ENCODE assay signal across 16 cellular contexts in the genomic region with DNA sequence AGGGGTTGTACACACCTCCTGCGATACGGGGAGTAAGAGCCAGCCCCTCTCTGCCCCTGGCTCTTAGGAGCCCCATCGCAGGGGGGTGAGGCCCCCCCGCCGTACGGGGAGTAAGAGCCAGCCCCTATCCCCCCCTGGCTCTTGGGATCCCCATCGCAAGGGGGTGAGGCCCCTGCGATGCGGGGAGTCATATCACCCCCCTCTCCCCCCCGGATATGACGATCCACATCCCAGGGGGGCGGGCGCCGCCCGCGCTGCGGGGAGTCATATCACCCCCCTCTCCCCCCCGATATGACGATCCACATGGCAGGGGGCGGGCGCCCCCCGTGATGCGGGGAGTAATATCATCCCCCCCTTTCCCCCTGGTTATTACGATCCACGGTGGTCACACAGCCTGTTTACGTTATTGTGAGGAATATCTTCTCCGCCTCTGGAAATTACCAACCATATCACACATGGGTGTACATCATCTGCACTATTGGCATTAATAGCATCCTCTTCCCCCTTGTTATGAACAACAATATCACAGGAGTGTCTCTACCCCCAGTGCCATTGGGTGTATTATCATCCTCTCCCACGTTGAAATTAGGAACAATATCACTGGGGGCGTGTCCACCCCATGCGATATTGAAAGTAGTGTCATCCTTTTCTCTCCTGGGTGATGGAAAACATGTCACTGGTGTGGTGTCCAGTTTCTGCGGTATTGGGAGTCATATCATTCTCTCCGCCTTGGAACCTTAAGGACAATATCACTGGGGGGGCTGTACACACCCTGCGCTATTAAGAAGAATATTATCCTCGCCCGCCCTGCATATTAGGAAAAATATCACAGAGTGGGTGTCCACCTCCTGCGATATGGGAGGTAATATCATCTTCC.
"Had no signal": no experiment of that assay in that cellular context is flagged by ENCODE, and none has a peak within 500 bp of the region (broad histone marks: within the 10 kb centered on the region; RNA-seq: fewer than 3 reads in every experiment).

No MANE protein-coding gene starts in this region.

- DNase-seq: activated effector memory CD4-positive, alpha-beta T cell treated with Interleukin-2 at 50 U/mL for 16 hours; cerebellar nuclear complex; effector CD8-positive, alpha-beta T cell; foreskin keratinocyte; glutamatergic neuron; hypothalamus; kidney; left lung; mucosa of descending colon; retina; stimulated activated CD4-positive, alpha-beta T cell treated with anti-CD3 and anti-CD28 coated beads, Interleukin-12 subunit alpha, Interleukin-12 subunit beta, amount 100 ng/mL, for 4 hours; stimulated activated CD4-positive, alpha-beta T cell treated with anti-CD3 and anti-CD28 coated beads, Interleukin-2, amount 100 ng/mL, for 24 hours; T-helper 9 cell had no signal

- H3K4me3 Mint-ChIP-seq: memory B cell; naive thymus-derived CD4-positive, alpha-beta T cell had no signal

- H3K36me3 Mint-ChIP-seq: memory B cell; naive thymus-derived CD4-positive, alpha-beta T cell had no signal

- H3K4me1 Mint-ChIP-seq: memory B cell; naive thymus-derived CD4-positive, alpha-beta T cell had no signal

- H3K27ac Mint-ChIP-seq: memory B cell; naive thymus-derived CD4-positive, alpha-beta T cell had no signal

- H3K9me3 Mint-ChIP-seq: memory B cell; naive thymus-derived CD4-positive, alpha-beta T cell had no signal

- FAIRE-seq: kidney had no signal

- ATAC-seq: activated CD4-positive, CD25-positive, alpha-beta regulatory T cell treated with anti-CD3 and anti-CD28 coated beads, Interleukin-2, amount 50 U/mL, for 24 hours; foreskin keratinocyte; left lung; mucosa of descending colon; naive thymus-derived CD4-positive, alpha-beta T cell had no signal
